Comparison of ENCODE assay signal across 1 cellular context in genomic region chrX:107731831-107732502, GRCh38.
TF ChIP-seq lines count a peak whose summit lies in the region.

No MANE protein-coding gene starts in this region.

TF ChIP-seq in HEK293, 187 proteins besides CTCF, POLR2A, EP300 and RAD21 (continued from another document and continues in another):
- TF ChIP-seq PRDM1 (tag by site-specific recombination; IDR thresholded peaks at IDR 0.05) (0 out of 2 replicates have a peak, but pooled peaks have one; percentile 24), PATZ1 (tag by site-specific recombination; IDR thresholded peaks at IDR 0.05) (peak; percentile 88), ZNF521 (tag by site-specific recombination; IDR thresholded peaks at IDR 0.05) (no peak), ZBTB20 (tag by site-specific recombination; IDR thresholded peaks at IDR 0.05) (0 out of 2 replicates have a peak, but pooled peaks have one; percentile 48), ZBTB21 (tag by site-specific recombination; IDR thresholded peaks at IDR 0.05) (no peak), ZNF184 (tag by site-specific recombination; IDR thresholded peaks at IDR 0.05) (no peak), EGR2 (tag by site-specific recombination; IDR thresholded peaks at IDR 0.05; ENCODE audit: low read depth) (peak; percentile 78), ZNF473 (tag by site-specific recombination; IDR thresholded peaks at IDR 0.05) (no peak), ZNF324 (tag by site-specific recombination; IDR thresholded peaks at IDR 0.05) (no peak), ZNF366 (tag by site-specific recombination; conservative IDR thresholded peaks at IDR 0.05) (0 out of 2 replicates have a peak, but pooled peaks have one; percentile 18), ZNF341 (tag by site-specific recombination; IDR thresholded peaks at IDR 0.05; ENCODE audit: low read depth) (peak; percentile 86), SP7 (tag by site-specific recombination; IDR thresholded peaks at IDR 0.05) (peak; percentile 63), ZBTB48 (tag by site-specific recombination; IDR thresholded peaks at IDR 0.05) (peak; percentile 90), ZNF518A (tag by site-specific recombination; conservative IDR thresholded peaks at IDR 0.05; ENCODE audit: low read depth) (no peak), ZNF398 (tag by site-specific recombination; IDR thresholded peaks at IDR 0.05) (peak; percentile 96), PRDM10 (tag by site-specific recombination; IDR thresholded peaks at IDR 0.05) (peak; percentile 70), WT1 (tag by site-specific recombination; IDR thresholded peaks at IDR 0.05) (peak; percentile 86), GLI4 (tag by site-specific recombination; IDR thresholded peaks at IDR 0.05) (no peak), SP3 (tag by site-specific recombination; IDR thresholded peaks at IDR 0.05) (peak; percentile 40; the same call in 1 of the 2 replicates), ZEB2 (tag by site-specific recombination; IDR thresholded peaks at IDR 0.05) (0 out of 2 replicates have a peak, but pooled peaks have one; percentile 25), PRDM6 (tag by site-specific recombination; IDR thresholded peaks at IDR 0.05) (peak; percentile 84; the same call in 1 of the 2 replicates), GLIS2 (tag by site-specific recombination; IDR thresholded peaks at IDR 0.05) (peak; percentile 60), ZNF423 (tag by site-specific recombination; IDR thresholded peaks at IDR 0.05) (0 out of 2 replicates have a peak, but pooled peaks have one; percentile 23), ZNF223 (tag by site-specific recombination; IDR thresholded peaks at IDR 0.05) (peak; percentile 98), PRDM2 (tag by site-specific recombination; IDR thresholded peaks at IDR 0.05; ENCODE audit: borderline replicate concordance) (no peak), ZNF624 (tag by site-specific recombination; IDR thresholded peaks at IDR 0.05) (no peak), SALL2 (tag by site-specific recombination; IDR thresholded peaks at IDR 0.05; ENCODE audit: borderline replicate concordance) (no peak), ZBTB8A (tag by site-specific recombination; IDR thresholded peaks at IDR 0.05) (peak; percentile 24; the same call in 1 of the 2 replicates), ZNF350 (tag by site-specific recombination; IDR thresholded peaks at IDR 0.05) (no peak)
- TF ChIP-seq, protein P1, sequence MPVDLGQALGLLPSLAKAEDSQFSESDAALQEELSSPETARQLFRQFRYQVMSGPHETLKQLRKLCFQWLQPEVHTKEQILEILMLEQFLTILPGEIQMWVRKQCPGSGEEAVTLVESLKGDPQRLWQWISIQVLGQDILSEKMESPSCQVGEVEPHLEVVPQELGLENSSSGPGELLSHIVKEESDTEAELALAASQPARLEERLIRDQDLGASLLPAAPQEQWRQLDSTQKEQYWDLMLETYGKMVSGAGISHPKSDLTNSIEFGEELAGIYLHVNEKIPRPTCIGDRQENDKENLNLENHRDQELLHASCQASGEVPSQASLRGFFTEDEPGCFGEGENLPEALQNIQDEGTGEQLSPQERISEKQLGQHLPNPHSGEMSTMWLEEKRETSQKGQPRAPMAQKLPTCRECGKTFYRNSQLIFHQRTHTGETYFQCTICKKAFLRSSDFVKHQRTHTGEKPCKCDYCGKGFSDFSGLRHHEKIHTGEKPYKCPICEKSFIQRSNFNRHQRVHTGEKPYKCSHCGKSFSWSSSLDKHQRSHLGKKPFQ (tag by site-specific recombination; IDR thresholded peaks at IDR 0.05), result 0 out of 2 replicates have a peak, but pooled peaks have one; percentile 50
- TF ChIP-seq, protein P2, sequence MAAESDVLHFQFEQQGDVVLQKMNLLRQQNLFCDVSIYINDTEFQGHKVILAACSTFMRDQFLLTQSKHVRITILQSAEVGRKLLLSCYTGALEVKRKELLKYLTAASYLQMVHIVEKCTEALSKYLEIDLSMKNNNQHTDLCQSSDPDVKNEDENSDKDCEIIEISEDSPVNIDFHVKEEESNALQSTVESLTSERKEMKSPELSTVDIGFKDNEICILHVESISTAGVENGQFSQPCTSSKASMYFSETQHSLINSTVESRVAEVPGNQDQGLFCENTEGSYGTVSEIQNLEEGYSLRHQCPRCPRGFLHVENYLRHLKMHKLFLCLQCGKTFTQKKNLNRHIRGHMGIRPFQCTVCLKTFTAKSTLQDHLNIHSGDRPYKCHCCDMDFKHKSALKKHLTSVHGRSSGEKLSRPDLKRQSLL (tag by site-specific recombination; IDR thresholded peaks at IDR 0.05), result no peak
